In the genomic region with DNA sequence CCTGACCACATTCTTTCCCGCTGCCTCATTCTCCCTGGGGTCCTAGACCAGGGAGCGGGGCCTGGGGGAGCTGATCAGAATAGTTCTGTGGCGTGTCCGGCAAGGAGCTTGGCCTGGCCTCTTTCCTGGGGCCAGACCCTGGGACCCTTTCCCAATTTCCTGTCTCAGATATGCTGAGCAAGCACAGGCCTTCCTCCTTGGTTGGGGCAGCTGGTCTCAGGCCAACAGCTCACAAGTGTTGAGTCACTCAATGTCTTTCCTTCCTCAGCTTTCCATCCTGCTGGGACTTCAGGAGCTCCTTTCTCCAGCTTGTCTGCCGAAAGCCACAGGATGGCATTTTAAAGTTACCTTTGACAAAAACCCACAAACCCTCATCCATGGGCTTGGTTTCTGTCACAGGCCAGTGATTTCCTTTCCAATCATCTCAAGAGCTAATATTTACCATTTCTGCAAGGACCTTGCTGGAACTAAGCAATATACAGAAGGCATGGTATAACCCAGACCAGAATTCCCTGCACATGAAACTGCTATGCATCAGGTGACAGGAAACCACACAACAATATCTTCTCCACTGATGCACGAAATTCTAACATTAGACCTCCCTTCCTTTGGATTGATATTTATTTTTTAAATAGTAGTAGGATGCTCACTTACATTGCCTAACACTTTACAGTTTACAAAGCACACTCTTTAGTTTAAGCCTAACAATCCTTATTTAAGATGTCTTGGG, we compare ENCODE assay signal across 9 cellular contexts. TPM values are rescaled to one million over a fixed set of nuclear protein-coding genes. Genes with fewer than 3 reads are reported as not detected.
DNase-seq lines count a peak whose midpoint lies in the region; ATAC-seq and TF ChIP-seq lines count a peak whose summit lies in the region.
"Had no signal": no experiment of that assay in that cellular context is flagged by ENCODE, and none has a peak within 500 bp of the region (broad histone marks: within the 10 kb centered on the region; RNA-seq: fewer than 3 reads in every experiment).

No MANE protein-coding gene starts in this region.

- DNase-seq in HL-60 (ENCODE audit: low read depth in 1 of 2, low spot score in 1 of 2) (peak in 1 of 2 experiments; percentile 34), astrocyte of the hippocampus (ENCODE audit: low read depth, low spot score) (peak; percentile 55), hepatic stellate cell (ENCODE audit: low spot score) (peak; percentile 75), colonic mucosa (no peak)
- no peak for DNase-seq in activated CD8-positive, alpha-beta memory T cell treated with anti-CD3 and anti-CD28 coated beads, Interleukin-2, amount 50 U/mL, for 4 hours
- DNase-seq: activated T-cell treated with anti-CD3 and anti-CD28 coated beads, Interleukin-2, amount 50 U/mL, for 72 hours; NCI-H2171 treated with DMSO at 0.1 percent for 48 hours had no signal

- H3K36me3 ChIP-seq in subcutaneous abdominal adipose tissue (ENCODE audit: control insufficient read depth in 5 of 5, insufficient read depth in 5 of 5, low read length in 5 of 5) (no peaks in the 10 kb centered on the region), colonic mucosa (no peaks in the 10 kb centered on the region)

- intact Hi-C loops in colonic mucosa (cut with DNase I) = loop anchor here (10.0 kb wide), 2 partner anchors 233 to 307 kb away; partner anchors contain the start of gene TSEN2

- no peak overlapping the region for H3K4me3 ChIP-seq in HL-60 (replicated peaks; ENCODE audit: insufficient read depth, low read length)
- peak overlapping the region in 1 of 5 donors; percentile 13 for H3K4me3 ChIP-seq in subcutaneous abdominal adipose tissue (ENCODE audit: low read depth in 1 of 5, low read length in 5 of 5)
- no peak overlapping the region for H3K4me3 ChIP-seq in colonic mucosa

- H3K9ac ChIP-seq in subcutaneous abdominal adipose tissue (ENCODE audit: low read length in 5 of 5) (peak overlapping the region in 4 of 5 donors; percentile 23 to 44 (median 34)), colonic mucosa (ENCODE audit: low read depth in 2 of 2, low read length in 2 of 2) (no peak overlapping the region)

- peaks cover 16 to 64% (median 51%) of the 10 kb centered on the region in 5 donors for H3K4me1 ChIP-seq in subcutaneous abdominal adipose tissue (ENCODE audit: control insufficient read depth in 5 of 5, insufficient read depth in 5 of 5, low read length in 5 of 5)
- no peaks in the 10 kb centered on the region for H3K4me1 ChIP-seq in colonic mucosa

- peaks cover 0 to under 1% (median 0%) of the 10 kb centered on the region in 5 donors for H3K9me3 ChIP-seq in subcutaneous abdominal adipose tissue (ENCODE audit: control insufficient read depth in 5 of 5, low read length in 5 of 5)
- no peaks in the 10 kb centered on the region for H3K9me3 ChIP-seq in colonic mucosa

- no peak for ATAC-seq in HG03354 (IDR thresholded peaks at IDR 0.05; ENCODE audit: poor library complexity, severe bottlenecking, unreplicated experiment)

- H3K27me3 ChIP-seq in HL-60 (ENCODE audit: insufficient read depth, poor library complexity, severe bottlenecking) = no peaks in the 10 kb centered on the region
- H3K27me3 ChIP-seq in subcutaneous abdominal adipose tissue (ENCODE audit: control insufficient read depth in 5 of 5, insufficient read depth in 4 of 5, low read length in 5 of 5) = no peaks in the 10 kb centered on the region
- H3K27me3 ChIP-seq in colonic mucosa = no peaks in the 10 kb centered on the region

- TF ChIP-seq CTCF in HL-60 (IDR thresholded peaks at IDR 0.05; ENCODE audit: insufficient read depth, low read length) = no peak
- no peak for TF ChIP-seq CTCF in colonic mucosa (IDR thresholded peaks at IDR 0.05)

- peak overlapping the region; percentile 13; the same call in 1 of the 2 replicates for H3K27ac ChIP-seq in HL-60 (replicated peaks)
- H3K27ac ChIP-seq in subcutaneous abdominal adipose tissue (ENCODE audit: low read depth, low read length) = peak overlapping the region; percentile 98
- H3K27ac ChIP-seq in colonic mucosa = no peak overlapping the region

RNA-seq across cellular contexts. Expression of gene TIMP4, which starts 19.5 kb away (rescaled TPM):
- total RNA-seq in colonic mucosa = 1 to 10 TPM; 2.0 to 3.1 TPM

Comparison
In these comparisons a context has a peak if more than half of its experiments do, and no peak if none do; other contexts are left out.
1. DNase-seq: peak in astrocyte of the hippocampus (single experiment) and hepatic stellate cell (single experiment); none in colonic mucosa (single experiment) and activated CD8-positive, alpha-beta memory T cell treated with anti-CD3 and anti-CD28 coated beads, Interleukin-2, amount 50 U/mL, for 4 hours (single experiment).
2. H3K9ac ChIP-seq: peak in subcutaneous abdominal adipose tissue (4 of 5); none in colonic mucosa (0 of 2).